ENCODE assay signal across 24 cellular contexts in genomic region chr3:182906036-182906435, GRCh38.
A peak's percentile ranks its signal among the peaks of the same experiment; 100 is the strongest.
DNase-seq lines count a peak whose midpoint lies in the region; ATAC-seq and TF ChIP-seq lines count a peak whose summit lies in the region.
"Had no signal": no experiment of that assay in that cellular context is flagged by ENCODE, and none has a peak within 500 bp of the region (broad histone marks: within the 10 kb centered on the region; RNA-seq: fewer than 3 reads in every experiment).

No MANE protein-coding gene starts in this region.

- no peaks in the 10 kb centered on the region for H3K9me3 ChIP-seq in thyroid gland
- H3K9me3 ChIP-seq: BLaER1, Caco-2, tibial artery had no signal

- POLR2A ChIA-PET in activated naive CD8-positive, alpha-beta T cell treated with anti-CD3 and anti-CD28 coated beads, Interleukin-2, amount 10 ng/mL, durations not matched to agents 7 days and 5 days (lab: Charles Lee): no interaction called here
- POLR2A ChIA-PET in MCF 10A (lab: Yijun Ruan, JAX): no interaction called here

- no peaks in the 10 kb centered on the region for H3K9me3 Mint-ChIP-seq in activated naive CD8-positive, alpha-beta T cell treated with anti-CD3 and anti-CD28 coated beads, Interleukin-2, amount 10 ng/mL, durations not matched to agents 7 days and 5 days
- H3K9me3 Mint-ChIP-seq in activated naive CD8-positive, alpha-beta T cell treated with anti-CD3 and anti-CD28 coated beads, Interleukin-2, amount 50 U/mL, for 24 hours: no peaks in the 10 kb centered on the region
- no peaks in the 10 kb centered on the region for H3K9me3 Mint-ChIP-seq in stimulated activated memory B cell treated with anti-CD40 and anti-IgM and Interleukin-4, amounts not matched to agents 10 μg/mL and 1 μg/mL and 100 μg/mL, for 72 hours
- H3K9me3 Mint-ChIP-seq in MCF 10A (ENCODE audit: unreplicated experiment): no peaks in the 10 kb centered on the region
- H3K9me3 Mint-ChIP-seq: activated T-helper 2 cell treated with anti-CD3 and anti-CD28 coated beads, Interferon-gamma antibody, Interleukin-2, Interleukin-4, amounts not matched to agents 10 μg/mL and 5 μg/mL and 100 μg/mL, durations not matched to agents 14 hours and 24 hours and 36 hours; nephron progenitor cell; stimulated activated naive CD8-positive, alpha-beta T cell treated with anti-CD3 and anti-CD28 coated beads, Interleukin-15, amount 100 ng/mL, for 72 hours; T-helper 1 cell treated with Interleukin-12 subunit alpha and Interleukin-12 subunit beta and Interleukin-4 antibody, amounts not matched to agents 30 μg/mL and 1 μg/mL, for 36 hours had no signal

- no peak for DNase-seq in activated naive CD8-positive, alpha-beta T cell treated with anti-CD3 and anti-CD28 coated beads, Interleukin-2, amount 10 ng/mL, durations not matched to agents 7 days and 5 days
- DNase-seq in activated naive CD8-positive, alpha-beta T cell treated with anti-CD3 and anti-CD28 coated beads, Interleukin-2, amount 50 U/mL, for 24 hours: no peak
- DNase-seq in MCF 10A (ENCODE audit: unreplicated experiment) (no peak), thyroid gland (no peak)
- DNase-seq: ACHN; Caco-2; cerebellar nuclear complex; DND-41; dorsolateral prefrontal cortex; NCI-H1092 treated with DMSO at 0.1 percent for 48 hours; NCI-H2029; NCI-H2227 treated with DMSO at 0.1 percent for 48 hours; nephron progenitor cell; RPMI8226; stimulated activated CD4-positive, alpha-beta T cell treated with anti-CD3 and anti-CD28 coated beads, Interleukin-15, amount 100 ng/mL, for 24 hours; stimulated activated naive CD8-positive, alpha-beta T cell treated with anti-CD3 and anti-CD28 coated beads, Interleukin-15, amount 100 ng/mL, for 72 hours; tibial artery had no signal

- H3K4me3 ChIP-seq in thyroid gland (replicated peaks in 1 of 3): no peak overlapping the region
- H3K4me3 ChIP-seq: BLaER1, dorsolateral prefrontal cortex, tibial artery had no signal

- H3K4me3 Mint-ChIP-seq in activated naive CD8-positive, alpha-beta T cell treated with anti-CD3 and anti-CD28 coated beads, Interleukin-2, amount 10 ng/mL, durations not matched to agents 7 days and 5 days: no peak overlapping the region
- H3K4me3 Mint-ChIP-seq in activated naive CD8-positive, alpha-beta T cell treated with anti-CD3 and anti-CD28 coated beads, Interleukin-2, amount 50 U/mL, for 24 hours: no peak overlapping the region
- no peak overlapping the region for H3K4me3 Mint-ChIP-seq in stimulated activated memory B cell treated with anti-CD40 and anti-IgM and Interleukin-4, amounts not matched to agents 10 μg/mL and 1 μg/mL and 100 μg/mL, for 72 hours
- H3K4me3 Mint-ChIP-seq in MCF 10A (ENCODE audit: unreplicated experiment): no peak overlapping the region
- H3K4me3 Mint-ChIP-seq: nephron progenitor cell; stimulated activated naive CD8-positive, alpha-beta T cell treated with anti-CD3 and anti-CD28 coated beads, Interleukin-15, amount 100 ng/mL, for 72 hours; T-helper 1 cell treated with Interleukin-12 subunit alpha and Interleukin-12 subunit beta and Interleukin-4 antibody, amounts not matched to agents 30 μg/mL and 1 μg/mL, for 36 hours had no signal

- H3K4me1 Mint-ChIP-seq in activated naive CD8-positive, alpha-beta T cell treated with anti-CD3 and anti-CD28 coated beads, Interleukin-2, amount 10 ng/mL, durations not matched to agents 7 days and 5 days: peaks cover 17% of the 10 kb centered on the region
- peaks cover 13% of the 10 kb centered on the region for H3K4me1 Mint-ChIP-seq in activated naive CD8-positive, alpha-beta T cell treated with anti-CD3 and anti-CD28 coated beads, Interleukin-2, amount 50 U/mL, for 24 hours
- H3K4me1 Mint-ChIP-seq in stimulated activated memory B cell treated with anti-CD40 and anti-IgM and Interleukin-4, amounts not matched to agents 10 μg/mL and 1 μg/mL and 100 μg/mL, for 72 hours: peaks cover 11% of the 10 kb centered on the region
- H3K4me1 Mint-ChIP-seq in MCF 10A (ENCODE audit: insufficient read depth, unreplicated experiment): no peaks in the 10 kb centered on the region
- H3K4me1 Mint-ChIP-seq: nephron progenitor cell had no signal

- TF ChIP-seq CTCF in MCF 10A (IDR thresholded peaks at IDR 0.05; ENCODE audit: unreplicated experiment) (no peak), thyroid gland (IDR thresholded peaks at IDR 0.05) (no peak)

- no peak overlapping the region for H3K27ac ChIP-seq in thyroid gland
- H3K27ac ChIP-seq: BLaER1, tibial artery had no signal

- peaks cover 10% of the 10 kb centered on the region for H3K36me3 Mint-ChIP-seq in activated naive CD8-positive, alpha-beta T cell treated with anti-CD3 and anti-CD28 coated beads, Interleukin-2, amount 10 ng/mL, durations not matched to agents 7 days and 5 days
- peaks cover 16% of the 10 kb centered on the region for H3K36me3 Mint-ChIP-seq in activated naive CD8-positive, alpha-beta T cell treated with anti-CD3 and anti-CD28 coated beads, Interleukin-2, amount 50 U/mL, for 24 hours (ENCODE audit: low read depth)
- H3K36me3 Mint-ChIP-seq in stimulated activated memory B cell treated with anti-CD40 and anti-IgM and Interleukin-4, amounts not matched to agents 10 μg/mL and 1 μg/mL and 100 μg/mL, for 72 hours: peaks cover 34% of the 10 kb centered on the region
- peaks cover 23% of the 10 kb centered on the region for H3K36me3 Mint-ChIP-seq in MCF 10A (ENCODE audit: insufficient read depth, unreplicated experiment)

- H3K27ac Mint-ChIP-seq in activated naive CD8-positive, alpha-beta T cell treated with anti-CD3 and anti-CD28 coated beads, Interleukin-2, amount 10 ng/mL, durations not matched to agents 7 days and 5 days: peak overlapping the region; percentile 28
- no peak overlapping the region for H3K27ac Mint-ChIP-seq in activated naive CD8-positive, alpha-beta T cell treated with anti-CD3 and anti-CD28 coated beads, Interleukin-2, amount 50 U/mL, for 24 hours
- peak overlapping the region; percentile 20 for H3K27ac Mint-ChIP-seq in stimulated activated memory B cell treated with anti-CD40 and anti-IgM and Interleukin-4, amounts not matched to agents 10 μg/mL and 1 μg/mL and 100 μg/mL, for 72 hours
- no peak overlapping the region for H3K27ac Mint-ChIP-seq in MCF 10A (ENCODE audit: low read depth, unreplicated experiment)
- H3K27ac Mint-ChIP-seq: activated T-helper 2 cell treated with anti-CD3 and anti-CD28 coated beads, Interferon-gamma antibody, Interleukin-2, Interleukin-4, amounts not matched to agents 10 μg/mL and 5 μg/mL and 100 μg/mL, durations not matched to agents 14 hours and 24 hours and 36 hours; nephron progenitor cell; T-helper 1 cell treated with Interleukin-12 subunit alpha and Interleukin-12 subunit beta and Interleukin-4 antibody, amounts not matched to agents 30 μg/mL and 1 μg/mL, for 36 hours had no signal

- no peak for TF ChIP-seq POLR2A in thyroid gland (IDR thresholded peaks at IDR 0.05)

- intact Hi-C loops in MCF 10A (cut with micrococcal nuclease): no loop called here
- intact Hi-C loops in thyroid gland (cut with DNase I): no loop called here

- H3K4me1 ChIP-seq in thyroid gland: no peaks in the 10 kb centered on the region
- H3K4me1 ChIP-seq: BLaER1, Caco-2, tibial artery had no signal

- H3K36me3 ChIP-seq in thyroid gland: peaks cover 0 to 9% of the 10 kb centered on the region in 2 donors

- H3K27me3 ChIP-seq in thyroid gland: no peaks in the 10 kb centered on the region
- H3K27me3 ChIP-seq: BLaER1, dorsolateral prefrontal cortex, tibial artery had no signal

- ATAC-seq in activated naive CD8-positive, alpha-beta T cell treated with anti-CD3 and anti-CD28 coated beads, Interleukin-2, amount 10 ng/mL, durations not matched to agents 7 days and 5 days (ENCODE audit: low read depth): no peak
- ATAC-seq in activated naive CD8-positive, alpha-beta T cell treated with anti-CD3 and anti-CD28 coated beads, Interleukin-2, amount 50 U/mL, for 24 hours: no peak
- ATAC-seq in GM21619 (IDR thresholded peaks at IDR 0.05; ENCODE audit: unreplicated experiment) (peak; percentile 47), HG03442 (IDR thresholded peaks at IDR 0.05; ENCODE audit: unreplicated experiment) (peak; percentile 58), GM18858 (IDR thresholded peaks at IDR 0.05; ENCODE audit: unreplicated experiment) (no peak)
- ATAC-seq in stimulated activated memory B cell treated with anti-CD40 and anti-IgM and Interleukin-4, amounts not matched to agents 10 μg/mL and 1 μg/mL and 100 μg/mL, for 72 hours: no peak
- ATAC-seq: stimulated activated naive CD8-positive, alpha-beta T cell treated with anti-CD3 and anti-CD28 coated beads, Interleukin-15, amount 100 ng/mL, for 72 hours had no signal

- BruUV-seq in MCF 10A (replicated peaks; lab: Mats Ljungman, UMichigan): no TSS peak

- CTCF ChIA-PET in MCF 10A (lab: Yijun Ruan, JAX): no interaction called here

- H3K27me3 Mint-ChIP-seq in activated naive CD8-positive, alpha-beta T cell treated with anti-CD3 and anti-CD28 coated beads, Interleukin-2, amount 10 ng/mL, durations not matched to agents 7 days and 5 days: no peaks in the 10 kb centered on the region
- H3K27me3 Mint-ChIP-seq in activated naive CD8-positive, alpha-beta T cell treated with anti-CD3 and anti-CD28 coated beads, Interleukin-2, amount 50 U/mL, for 24 hours: no peaks in the 10 kb centered on the region
- no peaks in the 10 kb centered on the region for H3K27me3 Mint-ChIP-seq in stimulated activated memory B cell treated with anti-CD40 and anti-IgM and Interleukin-4, amounts not matched to agents 10 μg/mL and 1 μg/mL and 100 μg/mL, for 72 hours
- H3K27me3 Mint-ChIP-seq in MCF 10A (ENCODE audit: insufficient read depth, unreplicated experiment): no peaks in the 10 kb centered on the region
- H3K27me3 Mint-ChIP-seq: stimulated activated naive CD8-positive, alpha-beta T cell treated with anti-CD3 and anti-CD28 coated beads, Interleukin-15, amount 100 ng/mL, for 72 hours had no signal

- WGBS in thyroid gland, 2 donors: 95% methylated on average over 1 of the region's 1 CpG

Comparison
In these comparisons a context has a peak if more than half of its experiments do, and no peak if none do; other contexts are left out.
1. H3K27ac Mint-ChIP-seq: peak in activated naive CD8-positive, alpha-beta T cell treated with anti-CD3 and anti-CD28 coated beads, Interleukin-2, amount 10 ng/mL, durations not matched to agents 7 days and 5 days (single experiment) and stimulated activated memory B cell treated with anti-CD40 and anti-IgM and Interleukin-4, amounts not matched to agents 10 μg/mL and 1 μg/mL and 100 μg/mL, for 72 hours (single experiment); none in activated naive CD8-positive, alpha-beta T cell treated with anti-CD3 and anti-CD28 coated beads, Interleukin-2, amount 50 U/mL, for 24 hours (single experiment) and MCF 10A (single experiment).
2. ATAC-seq: peak in GM21619 (single experiment) and HG03442 (single experiment); none in activated naive CD8-positive, alpha-beta T cell treated with anti-CD3 and anti-CD28 coated beads, Interleukin-2, amount 10 ng/mL, durations not matched to agents 7 days and 5 days (single experiment), activated naive CD8-positive, alpha-beta T cell treated with anti-CD3 and anti-CD28 coated beads, Interleukin-2, amount 50 U/mL, for 24 hours (single experiment), stimulated activated memory B cell treated with anti-CD40 and anti-IgM and Interleukin-4, amounts not matched to agents 10 μg/mL and 1 μg/mL and 100 μg/mL, for 72 hours (single experiment) and GM18858 (single experiment).